8 cellular contexts compared by ENCODE assay signal in genomic region chr17:29682987-29683386, GRCh38.
DNase-seq lines count a peak whose midpoint lies in the region; ATAC-seq and TF ChIP-seq lines count a peak whose summit lies in the region.

No MANE protein-coding gene starts in this region.

- no peak overlapping the region for H3K4me3 ChIP-seq in H7 (ENCODE audit: insufficient read depth, low read depth, low read length)
- H3K4me3 ChIP-seq in hepatocyte: no peak overlapping the region
- H3K4me3 ChIP-seq in skin epidermis: no peak overlapping the region

- H3K9me3 ChIP-seq in hepatocyte (ENCODE audit: low read depth): no peaks in the 10 kb centered on the region

- 53% methylated on average over 3 of the region's 3 CpGs for WGBS in hepatocyte (ENCODE audit: low lambda C conversion rate, missing lambda C conversion rate)

- no peaks in the 10 kb centered on the region for H3K27me3 Mint-ChIP-seq in progenitor cell of endocrine pancreas
- no peaks in the 10 kb centered on the region for H3K27me3 Mint-ChIP-seq in activated naive CD4-positive, alpha-beta T cell treated with anti-CD3 and anti-CD28 coated beads for 36 hours (ENCODE audit: low read depth)

- no peak overlapping the region for H3K27ac Mint-ChIP-seq in progenitor cell of endocrine pancreas
- no peak overlapping the region for H3K27ac Mint-ChIP-seq in activated naive CD4-positive, alpha-beta T cell treated with anti-CD3 and anti-CD28 coated beads for 36 hours

- CTCF ChIA-PET in activated naive CD4-positive, alpha-beta T cell treated with anti-CD3 and anti-CD28 coated beads for 36 hours (lab: Charles Lee): interaction anchor here (0.6 to 2.0 kb wide), 6 partner anchors 8 to 78 kb away, joined by 3 to 7 read pairs (median 4); no protein-coding TSS in a partner anchor

- H3K4me1 Mint-ChIP-seq in progenitor cell of endocrine pancreas (ENCODE audit: low read depth): no peaks in the 10 kb centered on the region
- peaks cover 24% of the 10 kb centered on the region for H3K4me1 Mint-ChIP-seq in activated naive CD4-positive, alpha-beta T cell treated with anti-CD3 and anti-CD28 coated beads for 36 hours (ENCODE audit: low read depth)

- TF ChIP-seq CTCF in VCaP (conservative IDR thresholded peaks at IDR 0.05) (no peak), hepatocyte (IDR thresholded peaks at IDR 0.05; ENCODE audit: poor library complexity) (no peak), progenitor cell of endocrine pancreas (IDR thresholded peaks at IDR 0.05; ENCODE audit: unreplicated experiment) (no peak)

- H4K20me1 ChIP-seq in hepatocyte (ENCODE audit: insufficient read depth, poor library complexity, severe bottlenecking): no peaks in the 10 kb centered on the region

- intact Hi-C loops in activated naive CD4-positive, alpha-beta T cell treated with anti-CD3 and anti-CD28 coated beads for 36 hours (cut with micrococcal nuclease): no loop called here

- no peaks in the 10 kb centered on the region for H3K27me3 ChIP-seq in H7 (ENCODE audit: control insufficient read depth, insufficient read depth, low read length)
- no peaks in the 10 kb centered on the region for H3K27me3 ChIP-seq in hepatocyte

- H3K27ac ChIP-seq in VCaP: peak overlapping the region; percentile 38; the same call in 1 of the 2 replicates
- peak overlapping the region; percentile 38 for H3K27ac ChIP-seq in hepatocyte
- peak overlapping the region in 17 of 21 experiments; percentile 2 to 79 (median 53) for H3K27ac ChIP-seq in skin epidermis

- H3K79me2 ChIP-seq in hepatocyte: no peaks in the 10 kb centered on the region

- no peak for ATAC-seq in HG03442 (IDR thresholded peaks at IDR 0.05; ENCODE audit: unreplicated experiment)
- no peak for ATAC-seq in GM19455 (IDR thresholded peaks at IDR 0.05; ENCODE audit: unreplicated experiment)

- peaks cover 12% of the 10 kb centered on the region for H3K4me1 ChIP-seq in hepatocyte (ENCODE audit: insufficient read depth)

- no peak overlapping the region for H2AFZ ChIP-seq in hepatocyte

- peak; percentile 13 for DNase-seq in H7
- no peak for DNase-seq in hepatocyte (ENCODE audit: low spot score)
- no peak for DNase-seq in progenitor cell of endocrine pancreas (ENCODE audit: low spot score, unreplicated experiment)
- DNase-seq in activated naive CD4-positive, alpha-beta T cell treated with anti-CD3 and anti-CD28 coated beads for 36 hours: no peak

- H3K36me3 ChIP-seq in H7 (replicated peaks; ENCODE audit: control insufficient read depth, insufficient read depth, low read length): no peaks in the 10 kb centered on the region
- H3K36me3 ChIP-seq in hepatocyte (replicated peaks; ENCODE audit: insufficient read depth, low read depth): no peaks in the 10 kb centered on the region

- no peaks in the 10 kb centered on the region for H3K36me3 Mint-ChIP-seq in progenitor cell of endocrine pancreas (ENCODE audit: insufficient read depth)
- peaks cover 17% of the 10 kb centered on the region for H3K36me3 Mint-ChIP-seq in activated naive CD4-positive, alpha-beta T cell treated with anti-CD3 and anti-CD28 coated beads for 36 hours (ENCODE audit: low read depth)

- no peaks in the 10 kb centered on the region for H3K9me3 Mint-ChIP-seq in progenitor cell of endocrine pancreas (ENCODE audit: low read depth)
- H3K9me3 Mint-ChIP-seq in activated naive CD4-positive, alpha-beta T cell treated with anti-CD3 and anti-CD28 coated beads for 36 hours: no peaks in the 10 kb centered on the region

- H3K4me2 ChIP-seq in hepatocyte: no peak overlapping the region

- no peak overlapping the region for H3K4me3 Mint-ChIP-seq in progenitor cell of endocrine pancreas (ENCODE audit: low read depth)
- H3K4me3 Mint-ChIP-seq in activated naive CD4-positive, alpha-beta T cell treated with anti-CD3 and anti-CD28 coated beads for 36 hours: no peak overlapping the region

- no peaks in the 10 kb centered on the region for H3K9me2 ChIP-seq in hepatocyte (replicated peaks; ENCODE audit: insufficient read depth)
